ENCODE assay signal across 22 cellular contexts in the genomic region with DNA sequence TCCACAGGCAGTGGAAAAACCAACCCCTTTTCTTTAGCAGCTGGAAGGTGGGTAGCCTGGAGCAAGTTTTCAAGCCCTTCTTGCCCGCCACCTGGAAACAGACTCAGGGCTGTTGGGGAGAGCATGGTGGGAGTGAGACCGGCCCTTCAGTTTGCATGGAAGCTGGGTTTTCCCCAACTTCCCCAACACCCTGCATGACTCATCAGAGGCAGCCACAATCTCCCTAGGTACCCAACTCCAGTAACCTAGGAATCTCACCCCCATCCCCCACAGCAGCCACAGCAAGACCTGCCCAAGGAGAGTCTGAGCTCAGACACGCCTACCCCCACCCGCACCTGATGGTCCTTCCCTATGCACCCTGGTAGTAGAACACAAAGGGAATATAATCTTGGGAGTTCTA.
DNase-seq lines count a peak whose midpoint lies in the region; ATAC-seq and TF ChIP-seq lines count a peak whose summit lies in the region.
"Had no signal": no experiment of that assay in that cellular context is flagged by ENCODE, and none has a peak within 500 bp of the region (broad histone marks: within the 10 kb centered on the region; RNA-seq: fewer than 3 reads in every experiment).

No MANE protein-coding gene starts in this region.

- H3K9me3 ChIP-seq in mammary epithelial cell (replicated peaks; ENCODE audit: insufficient read depth, low read length) (no peaks in the 10 kb centered on the region), OCI-LY7 (ENCODE audit: low read length) (no peaks in the 10 kb centered on the region), colonic mucosa (no peaks in the 10 kb centered on the region)
- H3K9me3 ChIP-seq: BLaER1 had no signal

- no peak overlapping the region for H3K9ac ChIP-seq in mammary epithelial cell (ENCODE audit: insufficient read depth, low read length)
- H3K9ac ChIP-seq in colonic mucosa (ENCODE audit: low read depth in 2 of 2, low read length in 2 of 2): no peak overlapping the region
- H3K9ac ChIP-seq: BLaER1 had no signal

- no peak overlapping the region for H3K4me3 ChIP-seq in mammary epithelial cell (replicated peaks in 1 of 3; ENCODE audit: insufficient read depth in 1 of 3, low read depth in 2 of 3, low read length in 3 of 3)
- no peak overlapping the region for H3K4me3 ChIP-seq in OCI-LY7 (ENCODE audit: low read depth, low read length, poor library complexity, severe bottlenecking)
- no peak overlapping the region for H3K4me3 ChIP-seq in colonic mucosa
- H3K4me3 ChIP-seq: BLaER1, GM12878 had no signal

- ATAC-seq in HG03378 (IDR thresholded peaks at IDR 0.05; ENCODE audit: unreplicated experiment): no peak
- ATAC-seq: GM12878, Panc1 had no signal

- DNase-seq in A172 (ENCODE audit: low spot score) (peak; percentile 27), HT1080 (ENCODE audit: low read depth) (peak; percentile 8), mammary epithelial cell (peak; percentile 46), glomerular visceral epithelial cell (ENCODE audit: extremely low spot score) (peak; percentile 77), caudate nucleus (lab: John Stamatoyannopoulos, UW) (no peak), OCI-LY7 (ENCODE audit: low spot score) (no peak), colonic mucosa (no peak)
- DNase-seq: CD4-positive, alpha-beta T cell; DMS79; EL; GDM1; H7; KBM-7; MM.1S; NCI-H2029; NCI-H526 treated with DMSO at 0.1 percent for 48 hours; SHP77 had no signal

- H3K27ac ChIP-seq in mammary epithelial cell (ENCODE audit: insufficient read depth, low read depth, low read length): no peak overlapping the region
- H3K27ac ChIP-seq in caudate nucleus (ENCODE audit: low read depth, low read length): no peak overlapping the region
- no peak overlapping the region for H3K27ac ChIP-seq in OCI-LY7 (ENCODE audit: low read depth, low read length, poor library complexity, severe bottlenecking)
- no peak overlapping the region for H3K27ac ChIP-seq in colonic mucosa
- H3K27ac ChIP-seq: BLaER1, RWPE1 had no signal

- BruUV-seq in mammary epithelial cell (replicated peaks; lab: Mats Ljungman, UMichigan) (no TSS peak), OCI-LY7 (replicated peaks; lab: Mats Ljungman, UMichigan) (no TSS peak)

- H3K4me2 ChIP-seq in mammary epithelial cell (ENCODE audit: insufficient read depth, low read depth, low read length): no peak overlapping the region
- no peak overlapping the region for H3K4me2 ChIP-seq in OCI-LY7 (ENCODE audit: low read length)
- H3K4me2 ChIP-seq: BLaER1 had no signal

- H4K20me1 ChIP-seq in mammary epithelial cell (ENCODE audit: insufficient read depth, low read length) (no peaks in the 10 kb centered on the region), OCI-LY7 (ENCODE audit: insufficient read depth, low read length) (no peaks in the 10 kb centered on the region)
- H4K20me1 ChIP-seq: BLaER1 had no signal

- H3K79me2 ChIP-seq in mammary epithelial cell (ENCODE audit: insufficient read depth, low read length) (no peaks in the 10 kb centered on the region), OCI-LY7 (ENCODE audit: insufficient read depth, low read depth, low read length) (no peaks in the 10 kb centered on the region)

- intact Hi-C loops in mammary epithelial cell (cut with micrococcal nuclease) (no loop called here), OCI-LY7 (cut with micrococcal nuclease; ENCODE audit: unreplicated experiment) (no loop called here), colonic mucosa (cut with DNase I) (no loop called here)

- in situ Hi-C loops in mammary epithelial cell (cut with MboI; ENCODE audit: low sequenced_read_pairs in 2 of 2): no loop called here

- H3K27me3 ChIP-seq in mammary epithelial cell (ENCODE audit: insufficient read depth, low read length) (no peaks in the 10 kb centered on the region), colonic mucosa (no peaks in the 10 kb centered on the region)
- H3K27me3 ChIP-seq: BLaER1 had no signal

- H3K36me3 ChIP-seq in mammary epithelial cell (ENCODE audit: insufficient read depth, low read length) (no peaks in the 10 kb centered on the region), OCI-LY7 (ENCODE audit: insufficient read depth, low read length) (no peaks in the 10 kb centered on the region), colonic mucosa (no peaks in the 10 kb centered on the region)
- H3K36me3 ChIP-seq: BLaER1 had no signal

- TF ChIP-seq CTCF in mammary epithelial cell (conservative IDR thresholded peaks at IDR 0.05 in 1 of 2, IDR thresholded peaks at IDR 0.05 in 1 of 2; ENCODE audit: extremely low read depth in 1 of 2, insufficient read depth in 1 of 2, low read depth in 1 of 2, low read length in 2 of 2) (no peak), OCI-LY7 (conservative IDR thresholded peaks at IDR 0.05; ENCODE audit: low read length) (no peak), colonic mucosa (IDR thresholded peaks at IDR 0.05) (no peak)

- 86% methylated on average over 3 of the region's 4 CpGs for WGBS in mammary epithelial cell (ENCODE audit: low coverage, missing lambda C conversion rate)

- CTCF ChIA-PET in mammary epithelial cell (lab: Charles Lee; ENCODE audit: low non-redundant PET) (no interaction called here), OCI-LY7 (lab: Charles Lee; ENCODE audit: unreplicated experiment) (no interaction called here)

- POLR2A ChIA-PET in OCI-LY7 (lab: Charles Lee): no interaction called here

- dilution Hi-C loops in mammary epithelial cell (cut with HindIII; ENCODE audit: low sequenced_read_pairs): no loop called here

- H3K4me1 ChIP-seq in mammary epithelial cell (ENCODE audit: insufficient read depth, low read length) (peaks cover 6% of the 10 kb centered on the region), OCI-LY7 (ENCODE audit: insufficient read depth, low read length, poor library complexity, severe bottlenecking) (no peaks in the 10 kb centered on the region), colonic mucosa (no peaks in the 10 kb centered on the region)
- H3K4me1 ChIP-seq: BLaER1 had no signal

- H2AFZ ChIP-seq in mammary epithelial cell (ENCODE audit: low read depth, low read length) (peak overlapping the region; percentile 13), OCI-LY7 (ENCODE audit: low read length) (no peak overlapping the region)

- H3K9me2 ChIP-seq in OCI-LY7 (ENCODE audit: insufficient read depth, low read length): no peaks in the 10 kb centered on the region

Comparison
In these comparisons a context has a peak if more than half of its experiments do, and no peak if none do; other contexts are left out.
1. DNase-seq: peak in A172 (single experiment), HT1080 (single experiment), mammary epithelial cell (single experiment) and glomerular visceral epithelial cell (single experiment); none in caudate nucleus (0 of 61), OCI-LY7 (single experiment) and colonic mucosa (single experiment).